Comparison of ENCODE assay signal across 25 cellular contexts in the genomic region with DNA sequence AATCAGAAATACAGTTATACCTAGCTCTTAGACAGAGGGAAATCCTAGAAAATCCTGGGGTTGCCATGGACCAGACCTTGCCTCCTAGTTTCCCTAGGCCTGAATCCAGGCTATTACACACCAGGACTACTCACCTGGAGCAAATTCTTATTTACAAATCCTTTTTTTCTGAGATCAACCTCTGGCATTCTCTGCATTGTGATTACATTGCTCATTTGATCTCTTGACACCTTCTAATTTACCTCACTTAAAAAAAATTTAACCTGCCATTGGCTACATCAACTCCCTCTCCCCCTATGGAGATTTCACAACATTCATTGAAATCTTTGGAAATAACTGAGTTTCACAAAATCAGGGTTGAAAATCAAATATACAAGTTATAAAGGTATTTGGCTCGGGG. TPM values are rescaled to one million over a fixed set of nuclear protein-coding genes. Genes with fewer than 3 reads are reported as not detected.
DNase-seq lines count a peak whose midpoint lies in the region; ATAC-seq, FAIRE-seq and TF ChIP-seq lines count a peak whose summit lies in the region.
"Had no signal": no experiment of that assay in that cellular context is flagged by ENCODE, and none has a peak within 500 bp of the region (broad histone marks: within the 10 kb centered on the region; RNA-seq: fewer than 3 reads in every experiment).

No MANE protein-coding gene starts in this region.

- no peak overlapping the region for H2BK15ac ChIP-seq in IMR-90 (ENCODE audit: low read depth, low read length)

- no peaks in the 10 kb centered on the region for H3K27me3 ChIP-seq in IMR-90 (ENCODE audit: control insufficient read depth, insufficient read depth, low read length)
- H3K27me3 ChIP-seq in K562 (ENCODE audit: control insufficient read depth in 2 of 2, insufficient read depth in 2 of 2, low read length in 2 of 2) = no peaks in the 10 kb centered on the region; a peak in 1 of 5 replicates
- no peaks in the 10 kb centered on the region for H3K27me3 ChIP-seq in kidney epithelial cell (ENCODE audit: control insufficient read depth, insufficient read depth, low read length)
- H3K27me3 ChIP-seq: BLaER1, brain microvascular endothelial cell, colonic mucosa had no signal

- no peak for TF ChIP-seq CTCF in IMR-90 (conservative IDR thresholded peaks at IDR 0.05; ENCODE audit: low read depth, low read length)
- no peak for TF ChIP-seq CTCF in K562 (IDR thresholded peaks at IDR 0.05 in 2 of 3, conservative IDR thresholded peaks at IDR 0.05 in 1 of 3; ENCODE audit: insufficient read depth in 2 of 3, low read depth in 1 of 3, low read length in 3 of 3)
- TF ChIP-seq CTCF in kidney epithelial cell (IDR thresholded peaks at IDR 0.05; ENCODE audit: insufficient read depth, low read length, poor library complexity, severe bottlenecking) = no peak
- TF ChIP-seq CTCF in D721Med (IDR thresholded peaks at IDR 0.05; ENCODE audit: insufficient read depth, missing control alignments) = no peak

- no peak overlapping the region for H2BK20ac ChIP-seq in IMR-90 (ENCODE audit: low read depth, low read length)

- H2BK5ac ChIP-seq in IMR-90 (ENCODE audit: low read depth, low read length, poor library complexity, severe bottlenecking) = no peak overlapping the region

- no peak overlapping the region for H2AFZ ChIP-seq in IMR-90 (replicated peaks; ENCODE audit: low read length, poor library complexity)
- no peak overlapping the region for H2AFZ ChIP-seq in K562 (ENCODE audit: low read depth, low read length)

- H3K9ac ChIP-seq in IMR-90 (ENCODE audit: low read depth, low read length) (no peak overlapping the region), K562 (ENCODE audit: insufficient read depth in 1 of 2, low read depth in 2 of 2, low read length in 2 of 2) (no peak overlapping the region)
- H3K9ac ChIP-seq: BLaER1 had no signal

- H3K36me3 ChIP-seq in IMR-90 (ENCODE audit: control insufficient read depth, insufficient read depth, low read length) (no peaks in the 10 kb centered on the region), K562 (ENCODE audit: control insufficient read depth, insufficient read depth, low read length) (no peaks in the 10 kb centered on the region), kidney epithelial cell (ENCODE audit: control insufficient read depth, insufficient read depth, low read length) (no peaks in the 10 kb centered on the region)
- H3K36me3 ChIP-seq: BLaER1, brain microvascular endothelial cell, colonic mucosa, left ventricle myocardium inferior had no signal

- TF ChIP-seq POLR2A in IMR-90 (IDR thresholded peaks at IDR 0.05; ENCODE audit: low read depth, low read length) = no peak
- no peak for TF ChIP-seq POLR2A in K562 (conservative IDR thresholded peaks at IDR 0.05)
- no peak for TF ChIP-seq POLR2A in GM18505 (IDR thresholded peaks at IDR 0.05; ENCODE audit: borderline replicate concordance, extremely low read depth, insufficient read depth, insufficient read length)

- no peak overlapping the region for H3K27ac ChIP-seq in IMR-90 (ENCODE audit: insufficient read depth, low read length)
- no peak overlapping the region for H3K27ac ChIP-seq in K562 (ENCODE audit: extremely low read depth, low read depth, low read length)
- H3K27ac ChIP-seq: BLaER1, brain microvascular endothelial cell, colonic mucosa, left ventricle myocardium inferior had no signal

- no peak overlapping the region for H2BK120ac ChIP-seq in IMR-90 (ENCODE audit: low read depth, low read length)

- no peaks in the 10 kb centered on the region for H3K4me1 ChIP-seq in IMR-90 (ENCODE audit: control insufficient read depth, insufficient read depth, low read length)
- H3K4me1 ChIP-seq in K562 (replicated peaks in 1 of 2; ENCODE audit: control insufficient read depth in 2 of 2, insufficient read depth in 2 of 2, low read length in 2 of 2) = no peaks in the 10 kb centered on the region
- H3K4me1 ChIP-seq: BLaER1, colonic mucosa had no signal

- no peak overlapping the region for H3K4ac ChIP-seq in IMR-90 (ENCODE audit: low read depth, low read length)

- H3K9me1 ChIP-seq in IMR-90 (ENCODE audit: insufficient read depth, low read length) (0 out of 2 replicates have a peak, but pooled peaks cover 4% of the 10 kb centered on the region), K562 (ENCODE audit: control insufficient read depth, insufficient read depth, low read length) (no peaks in the 10 kb centered on the region)

- H3K79me1 ChIP-seq in IMR-90 (ENCODE audit: low read depth in 1 of 2, low read length in 2 of 2) = peaks cover 0 to 3% of the 10 kb centered on the region in 2 experiments; a peak in 2 of 4 replicates

- H3K9me3 ChIP-seq in IMR-90 (ENCODE audit: control insufficient read depth, insufficient read depth, low read length) = no peaks in the 10 kb centered on the region
- no peaks in the 10 kb centered on the region for H3K9me3 ChIP-seq in K562 (replicated peaks; ENCODE audit: control insufficient read depth, insufficient read depth, low read depth, low read length)
- H3K9me3 ChIP-seq: BLaER1, colonic mucosa, left ventricle myocardium inferior had no signal

- H3K4me2 ChIP-seq in IMR-90 (ENCODE audit: low read depth, low read length) (no peak overlapping the region), K562 (ENCODE audit: insufficient read depth, low read length) (no peak overlapping the region)
- H3K4me2 ChIP-seq: BLaER1 had no signal

- H4K20me1 ChIP-seq in IMR-90 (ENCODE audit: insufficient read depth, low read length) (no peaks in the 10 kb centered on the region), K562 (replicated peaks; ENCODE audit: control insufficient read depth, insufficient read depth, low read length) (no peaks in the 10 kb centered on the region)
- H4K20me1 ChIP-seq: BLaER1 had no signal

- no peak for TF ChIP-seq RAD21 in IMR-90 (IDR thresholded peaks at IDR 0.05; ENCODE audit: low read length)
- TF ChIP-seq RAD21 in K562 (CRISPR knock-in tag; conservative IDR thresholded peaks at IDR 0.05 in 1 of 2, IDR thresholded peaks at IDR 0.05 in 1 of 2) = no peak

- no peak for ATAC-seq in IMR-90 (ENCODE audit: low read depth)
- no peak for ATAC-seq in K562
- no peak for ATAC-seq in GM18505 (IDR thresholded peaks at IDR 0.05; ENCODE audit: unreplicated experiment)
- ATAC-seq in GM21723 (IDR thresholded peaks at IDR 0.05; ENCODE audit: unreplicated experiment) = no peak
- ATAC-seq: activated CD4-positive, CD25-positive, alpha-beta regulatory T cell treated with anti-CD3 and anti-CD28 coated beads, Interleukin-2, amount 50 U/mL, for 24 hours; activated CD8-positive, alpha-beta T cell treated with anti-CD3 and anti-CD28 coated beads, Interleukin-2, amount 10 ng/mL, durations not matched to agents 7 days and 5 days; activated naive CD8-positive, alpha-beta T cell treated with anti-CD3 and anti-CD28 coated beads, Interleukin-2, amount 50 U/mL, for 24 hours had no signal

- H3K79me2 ChIP-seq in K562 (ENCODE audit: control insufficient read depth, insufficient read depth, low read length) = no peaks in the 10 kb centered on the region

- no peak overlapping the region for H3K56ac ChIP-seq in IMR-90 (ENCODE audit: extremely low read depth, insufficient read depth, low read length)

- H3K23ac ChIP-seq in IMR-90 (ENCODE audit: low read depth, low read length) = no peak overlapping the region

- H2AK9ac ChIP-seq in IMR-90 (replicated peaks; ENCODE audit: low read depth, low read length, poor library complexity) = no peak overlapping the region

- no peak for TF ChIP-seq EP300 in K562 (IDR thresholded peaks at IDR 0.05; ENCODE audit: low read length)

- CTCF ChIA-PET in IMR-90 (lab: Yijun Ruan, JAX) (interaction anchor here (1.8 kb wide), 1 partner anchor 18 kb away, joined by 5 read pairs; no protein-coding TSS in a partner anchor), K562 (lab: Yijun Ruan, JAX; ENCODE audit: low intra/inter-chr PET ratio) (no interaction called here)

- H4K91ac ChIP-seq in IMR-90 (ENCODE audit: insufficient read depth, low read depth, low read length) = no peak overlapping the region

- H4K8ac ChIP-seq in IMR-90 (ENCODE audit: low read depth in 2 of 2, low read length in 2 of 2) = no peak overlapping the region

- no TSS peak for BruUV-seq in IMR-90 (replicated peaks; lab: Mats Ljungman, UMichigan)
- no TSS peak for BruUV-seq in K562 (replicated peaks; lab: Mats Ljungman, UMichigan)

- no peak overlapping the region for H2AK5ac ChIP-seq in IMR-90 (ENCODE audit: low read depth, low read length)

- DNase-seq in Caki2 (ENCODE audit: low read depth) (peak; percentile 63), IMR-90 (no peak), K562 (ENCODE audit: extremely low read depth in 1 of 4, low spot score in 3 of 4) (no peak), kidney epithelial cell (ENCODE audit: low read depth) (peak; percentile 70), D721Med (ENCODE audit: insufficient read length, low spot score) (no peak)
- DNase-seq in activated CD4-positive, alpha-beta T cell treated with anti-CD3 and anti-CD28 coated beads, Interleukin-2, amount 50 U/mL, for 48 hours = no peak
- DNase-seq: activated CD8-positive, alpha-beta T cell treated with anti-CD3 and anti-CD28 coated beads, Interleukin-2, amount 10 ng/mL, durations not matched to agents 7 days and 5 days; activated gamma-delta T cell; activated naive CD8-positive, alpha-beta T cell treated with anti-CD3 and anti-CD28 coated beads, Interleukin-2, amount 50 U/mL, for 24 hours; brain microvascular endothelial cell; colonic mucosa; COR-L47; left ventricle myocardium inferior; NCI-H1436; NCI-H526 treated with DMSO at 0.1 percent for 48 hours had no signal

- H4K5ac ChIP-seq in IMR-90 (ENCODE audit: low read depth, low read length) = no peak overlapping the region

- intact Hi-C loops in IMR-90 (cut with micrococcal nuclease) (no loop called here), K562 (cut with micrococcal nuclease) (no loop called here)

- no peak overlapping the region for H3K14ac ChIP-seq in IMR-90 (replicated peaks; ENCODE audit: low read depth, low read length)

- no peak overlapping the region for H3K18ac ChIP-seq in IMR-90 (ENCODE audit: low read depth, low read length)

- dilution Hi-C loops in IMR-90 (cut with HindIII; ENCODE audit: low sequenced_read_pairs, unreplicated experiment) = no loop called here

- H3K4me3 ChIP-seq in IMR-90 (ENCODE audit: insufficient read depth, low read depth, low read length) (no peak overlapping the region), K562 (no peak overlapping the region), kidney epithelial cell (ENCODE audit: low read depth, low read length) (no peak overlapping the region)
- H3K4me3 ChIP-seq: BLaER1, colonic mucosa, left ventricle myocardium inferior had no signal

- in situ Hi-C loops in Caki2 (cut with HindIII; ENCODE audit: low pct_unique_long_range_greater_than_20kb, low sequenced_read_pairs) = no loop called here
- in situ Hi-C loops in IMR-90 (cut with MboI; ENCODE audit: low sequenced_read_pairs) = loop anchor here (25.0 kb wide), 1 partner anchor 605 kb away; no protein-coding TSS in a partner anchor
- in situ Hi-C loops in K562 (cut with MboI) = no loop called here

- POLR2A ChIA-PET in IMR-90 (lab: Charles Lee; ENCODE audit: unreplicated experiment) = no interaction called here
- POLR2A ChIA-PET in K562 (lab: Yijun Ruan, JAX) = interaction anchor here (0.7 to 1.5 kb wide), 4 partner anchors 8 to 59 kb away, joined by 3 to 6 read pairs (median 4); no protein-coding TSS in a partner anchor

- FAIRE-seq in K562 (lab: Jason Lieb, UNC) = no peak
- FAIRE-seq in D721Med (lab: Jason Lieb, UNC) = no peak
- FAIRE-seq: H54, HTR-8/SVneo had no signal

- no CpG with 5 or more reads among the region's 1 CpG for WGBS in IMR-90 (ENCODE audit: extremely low coverage in 2 of 2, insufficient read length in 1 of 2), 2 experiments
- 0% methylated on average over 1 of the region's 1 CpG for WGBS in K562 (ENCODE audit: insufficient coverage, low coverage, missing lambda C conversion rate)

RNA-seq across cellular contexts. Expression of gene C1orf105, which starts 2.9 kb away (rescaled TPM):
- not detected in 2 replicates for total RNA-seq in Caki2 (2014; rRNA removed; shearing (Covaris generic); ENCODE audit: low replicate concordance)
- total RNA-seq in IMR-90 (2012; rRNA removed) (not detected in 2 replicates), K562 (2014; rRNA removed) (not detected in 2 replicates), K562 (2014; rRNA removed; fragmentation: Illumina TruSeq; extraction: Trizol) (not detected in 2 replicates), K562 (2015; rRNA removed; fragmentation: Illumina TruSeq; extraction: Trizol) (not detected in 2 replicates), K562 (2021) (not detected in 2 replicates), kidney epithelial cell (not detected in 2 replicates)
- polyA plus RNA-seq in IMR-90 (2012; rRNA removed) (not detected in 2 replicates), K562 (2011; rRNA removed) (0.08 TPM in 1 of 2 replicates, not detected in the other), K562 (2014; fragmentation: Illumina TruSeq; extraction: Trizol) (0.19 TPM in 1 of 2 replicates, not detected in the other), K562 (2014; fragmentation: Nextera tagmentation; extraction: Ambion mirVana) (not detected), K562 (2014; rRNA removed) (not detected in 2 replicates)
- polyA plus RNA-seq in IMR-90 (2012; cell fraction: cytosol; rRNA removed) = not detected in 2 replicates
- not detected in 2 replicates for polyA plus RNA-seq in IMR-90 (2012; cell fraction: nucleus; rRNA removed; ENCODE audit: low replicate concordance)
- total RNA-seq in K562 (2011; cell fraction: chromatin; rRNA removed; ENCODE audit: low replicate concordance) = not detected in 2 replicates
- not detected in 2 replicates for total RNA-seq in K562 (2011; cell fraction: nucleolus; rRNA removed)
- not detected in 2 replicates for total RNA-seq in K562 (2011; cell fraction: nucleoplasm; rRNA removed)
- not detected in 2 replicates for polyA plus RNA-seq in K562 (2011; cell fraction: cytosol; rRNA removed)
- polyA plus RNA-seq in K562 (2011; cell fraction: nucleus; rRNA removed) = not detected in 2 replicates
- polyA plus RNA-seq in K562 (2012) = not detected in 2 replicates
- polyA minus RNA-seq in K562 (2011; rRNA and poly(A)+ RNA removed) = not detected in 2 replicates
- not detected in 2 replicates for polyA minus RNA-seq in K562 (2011; cell fraction: cytosol; rRNA and poly(A)+ RNA removed)
- not detected in 2 replicates for polyA minus RNA-seq in K562 (2011; cell fraction: nucleus; rRNA and poly(A)+ RNA removed)
- total RNA-seq: activated CD8-positive, alpha-beta T cell treated with anti-CD3 and anti-CD28 coated beads, Interleukin-2, amount 10 ng/mL, durations not matched to agents 7 days and 5 days; colonic mucosa; mononuclear cell; progenitor cell of endocrine pancreas had no signal
- polyA plus RNA-seq: neural cell, urinary bladder had no signal

RNA-seq across cellular contexts. Expression of gene PIGC, which starts 26.3 kb away (rescaled TPM):
- total RNA-seq in Caki2 (2014; rRNA removed; shearing (Covaris generic); ENCODE audit: low replicate concordance) = 27.1 and 33.3 TPM in 2 replicates
- 14.9 and 19.4 TPM in 2 replicates for total RNA-seq in IMR-90 (2012; rRNA removed)
- polyA plus RNA-seq in IMR-90 (2012; rRNA removed) = 13.2 and 15.8 TPM in 2 replicates
- 7.2 and 7.7 TPM in 2 replicates for polyA plus RNA-seq in IMR-90 (2012; cell fraction: cytosol; rRNA removed)
- polyA plus RNA-seq in IMR-90 (2012; cell fraction: nucleus; rRNA removed; ENCODE audit: low replicate concordance) = 2.6 and 13.4 TPM in 2 replicates
- 43.3 and 43.8 TPM in 2 replicates for total RNA-seq in K562 (2011; cell fraction: chromatin; rRNA removed; ENCODE audit: low replicate concordance)
- total RNA-seq in K562 (2011; cell fraction: nucleolus; rRNA removed) = 42.9 and 48.8 TPM in 2 replicates
- 52.9 and 57.7 TPM in 2 replicates for total RNA-seq in K562 (2011; cell fraction: nucleoplasm; rRNA removed)
- total RNA-seq in K562 (2014; rRNA removed) = 30.5 and 34.4 TPM in 2 replicates
- 54.7 and 62.1 TPM in 2 replicates for total RNA-seq in K562 (2014; rRNA removed; fragmentation: Illumina TruSeq; extraction: Trizol)
- 44.5 and 46.0 TPM in 2 replicates for total RNA-seq in K562 (2015; rRNA removed; fragmentation: Illumina TruSeq; extraction: Trizol)
- total RNA-seq in K562 (2021) = 38.9 and 40.3 TPM in 2 replicates
- 59.3 and 60.4 TPM in 2 replicates for polyA plus RNA-seq in K562 (2011; rRNA removed)
- 50.8 and 72.2 TPM in 2 replicates for polyA plus RNA-seq in K562 (2011; cell fraction: cytosol; rRNA removed)
- polyA plus RNA-seq in K562 (2011; cell fraction: nucleus; rRNA removed) = 31.5 and 37.4 TPM in 2 replicates
- 49.3 and 58.4 TPM in 2 replicates for polyA plus RNA-seq in K562 (2012)
- polyA plus RNA-seq in K562 (2014; fragmentation: Illumina TruSeq; extraction: Trizol) = 56.4 and 59.3 TPM in 2 replicates
- 10 to 100 TPM; 92.9 to 97.9 TPM for polyA plus RNA-seq in K562 (2014; fragmentation: Nextera tagmentation; extraction: Ambion mirVana)
- 39.1 and 49.9 TPM in 2 replicates for polyA plus RNA-seq in K562 (2014; rRNA removed)
- polyA minus RNA-seq in K562 (2011; rRNA and poly(A)+ RNA removed) = 54.5 and 72.3 TPM in 2 replicates
- polyA minus RNA-seq in K562 (2011; cell fraction: cytosol; rRNA and poly(A)+ RNA removed) = 14.7 and 28.0 TPM in 2 replicates
- 22.5 and 45.2 TPM in 2 replicates for polyA minus RNA-seq in K562 (2011; cell fraction: nucleus; rRNA and poly(A)+ RNA removed)
- 28.0 and 33.1 TPM in 2 replicates for total RNA-seq in kidney epithelial cell

Comparison
In these comparisons a context has a peak if more than half of its experiments do, and no peak if none do; other contexts are left out.
1. DNase-seq: peak in Caki2 (single experiment) and kidney epithelial cell (single experiment); none in IMR-90 (single experiment), K562 (0 of 4), D721Med (single experiment) and activated CD4-positive, alpha-beta T cell treated with anti-CD3 and anti-CD28 coated beads, Interleukin-2, amount 50 U/mL, for 48 hours (0 of 2).